8 cellular contexts compared by ENCODE assay signal in genomic region chr13:44470623-44471562, GRCh38.
DNase-seq lines count a peak whose midpoint lies in the region; ATAC-seq and TF ChIP-seq lines count a peak whose summit lies in the region.

No MANE protein-coding gene starts in this region.

- H3K27ac ChIP-seq in HEK293 (ENCODE audit: extremely low read depth, low read depth, low read length) (no peak overlapping the region), SK-N-SH (ENCODE audit: low read depth in 2 of 2, low read length in 1 of 2) (peak overlapping the region; percentile 18 to 84), vagina (no peak overlapping the region)

- TF ChIP-seq EP300 in SK-N-SH (IDR thresholded peaks at IDR 0.05; ENCODE audit: borderline replicate concordance in 1 of 2, low read depth in 1 of 2, low read length in 1 of 2), result no peak

- H3K4me3 ChIP-seq in HEK293 (ENCODE audit: low read depth, low read length) (no peak overlapping the region), SK-N-SH (ENCODE audit: low read depth in 2 of 2, low read length in 1 of 2) (no peak overlapping the region; a peak in 2 of 4 replicates), vagina (no peak overlapping the region)

- no peak for TF ChIP-seq POLR2A in vagina (IDR thresholded peaks at IDR 0.05)

- TF ChIP-seq RAD21 in SK-N-SH (IDR thresholded peaks at IDR 0.05; ENCODE audit: low read length), result peak; percentile 76

- DNase-seq in ACHN (peak; percentile 54), SK-N-SH (no peak), glomerular endothelial cell (ENCODE audit: extremely low read depth, low read depth, low spot score) (peak; percentile 20), vagina (ENCODE audit: extremely low spot score in 2 of 2) (no peak), COLO668 (lab: John Stamatoyannopoulos, UW; ENCODE audit: unreplicated experiment) (no peak), GM20000 (ENCODE audit: low spot score) (no peak)

- H3K9me3 ChIP-seq in HEK293 (ENCODE audit: control insufficient read depth, insufficient read depth, low read depth, low read length) (no peaks in the 10 kb centered on the region), SK-N-SH (no peaks in the 10 kb centered on the region), vagina (no peaks in the 10 kb centered on the region)

- no peak for ATAC-seq in GM21526 (IDR thresholded peaks at IDR 0.05; ENCODE audit: low FRiP score, unreplicated experiment)

- in situ Hi-C loops in ACHN (cut with HindIII; ENCODE audit: low pct_ligation_motif_present, low pct_unique_long_range_greater_than_20kb, low sequenced_read_pairs), result loop anchor here (25.0 kb wide), 1 partner anchor 559 kb away; no protein-coding TSS in a partner anchor

- peak overlapping the region; percentile 44; the same call in 1 of the 2 replicates for H3K9ac ChIP-seq in SK-N-SH

- peak overlapping the region; percentile 43 for H3K4me2 ChIP-seq in SK-N-SH

- H3K4me1 ChIP-seq in HEK293 (ENCODE audit: control insufficient read depth, insufficient read depth, low read length) (peaks cover 9% of the 10 kb centered on the region), SK-N-SH (ENCODE audit: control insufficient read depth in 1 of 2, insufficient read depth in 2 of 2, low read depth in 1 of 2, low read length in 1 of 2) (peaks cover 10 to 41% of the 10 kb centered on the region in 2 experiments; a peak in 3 of 4 replicates), vagina (peaks cover 9% of the 10 kb centered on the region)

- H3K79me2 ChIP-seq in SK-N-SH (ENCODE audit: insufficient read depth), result peaks cover 75% of the 10 kb centered on the region

- CTCF ChIA-PET in HEK293 (lab: Yijun Ruan, JAX), result interaction anchor here (0.6 to 3.5 kb wide), 13 partner anchors 11 to 948 kb away, joined by 3 to 20 read pairs (median 3); no protein-coding TSS in a partner anchor
- CTCF ChIA-PET in SK-N-SH (lab: Yijun Ruan, JAX), result interaction anchor here (0.5 to 6.5 kb wide), 22 partner anchors 8 to 579 kb away, joined by 3 to 47 read pairs (median 4); no protein-coding TSS in a partner anchor

- H3F3A ChIP-seq in SK-N-SH (replicated peaks; ENCODE audit: insufficient read depth), result peaks cover 31% of the 10 kb centered on the region

- H4K20me1 ChIP-seq in SK-N-SH (ENCODE audit: insufficient read depth), result peaks cover 13% of the 10 kb centered on the region; the same call in 1 of the 2 replicates

- POLR2A ChIA-PET in HEK293 (lab: Yijun Ruan, JAX) (interaction anchor here (1.3 kb wide), 1 partner anchor 34 kb away, joined by 4 read pairs; no protein-coding TSS in a partner anchor), SK-N-SH (lab: Yijun Ruan, JAX) (no interaction called here)

- no peaks in the 10 kb centered on the region for H3K9me2 ChIP-seq in SK-N-SH

- intact Hi-C loops in vagina (cut with DNase I), result no loop called here

- H3K36me3 ChIP-seq in HEK293 (ENCODE audit: control insufficient read depth in 2 of 2, insufficient read depth in 1 of 2, low read length in 2 of 2), result no peaks in the 10 kb centered on the region
- no peaks in the 10 kb centered on the region for H3K36me3 ChIP-seq in SK-N-SH (replicated peaks in 1 of 2; ENCODE audit: control insufficient read depth in 1 of 2, insufficient read depth in 2 of 2, low read length in 1 of 2)
- no peaks in the 10 kb centered on the region for H3K36me3 ChIP-seq in vagina

- H3K27me3 ChIP-seq in SK-N-SH (ENCODE audit: insufficient read depth), result no peaks in the 10 kb centered on the region
- no peaks in the 10 kb centered on the region for H3K27me3 ChIP-seq in vagina

- H2AFZ ChIP-seq in SK-N-SH (ENCODE audit: low read depth), result no peak overlapping the region

- TF ChIP-seq CTCF in HEK293 (tag by site-specific recombination; IDR thresholded peaks at IDR 0.05) (no peak), SK-N-SH (IDR thresholded peaks at IDR 0.05) (peak; percentile 61), vagina (IDR thresholded peaks at IDR 0.05) (peak in 2 of 3 experiments; percentile 35 to 51), GM20000 (IDR thresholded peaks at IDR 0.05; ENCODE audit: extremely low read depth, missing control alignments) (no peak)

- 32% methylated on average over 4 of the region's 4 CpGs for WGBS in SK-N-SH (ENCODE audit: low lambda C conversion rate)

TF ChIP-seq in HEK293, 187 proteins besides CTCF, POLR2A, EP300 and RAD21:
- TF ChIP-seq REST (tag by site-specific recombination; IDR thresholded peaks at IDR 0.05) (no peak), KLF10 (tag by site-specific recombination; IDR thresholded peaks at IDR 0.05) (0 out of 2 replicates have a peak, but pooled peaks have one; percentile 15), ZNF654 (tag by site-specific recombination; IDR thresholded peaks at IDR 0.05; ENCODE audit: low read depth) (peak; percentile 58)

TF ChIP-seq in SK-N-SH, 30 proteins besides CTCF, POLR2A, EP300 and RAD21:
- TF ChIP-seq GATA2 (CRISPR knock-in tag; IDR thresholded peaks at IDR 0.05) (no peak), SMC3 (IDR thresholded peaks at IDR 0.05; ENCODE audit: low read depth, low read length) (peak; percentile 28; the same call in 1 of the 2 replicates), EZH2phosphoT487 (IDR thresholded peaks at IDR 0.05; ENCODE audit: borderline replicate concordance, low read depth) (no peak), FOSL2 (IDR thresholded peaks at IDR 0.05; ENCODE audit: borderline replicate concordance, low read depth) (no peak), MXI1 (IDR thresholded peaks at IDR 0.05; ENCODE audit: low read depth, low read length) (no peak), USF2 (IDR thresholded peaks at IDR 0.05; ENCODE audit: borderline replicate concordance, low read depth, low read length) (no peak), POLR2AphosphoS5 (IDR thresholded peaks at IDR 0.05; ENCODE audit: low read depth, low read length) (no peak), RFX5 (IDR thresholded peaks at IDR 0.05; ENCODE audit: low read length) (no peak)

Comparison
In these comparisons a context has a peak if more than half of its experiments do, and no peak if none do; other contexts are left out.
1. DNase-seq: peak in ACHN (single experiment) and glomerular endothelial cell (single experiment); none in SK-N-SH (single experiment), vagina (0 of 2), COLO668 (single experiment) and GM20000 (single experiment).
2. H3K27ac ChIP-seq: peak in SK-N-SH (2 of 2); none in HEK293 (single experiment) and vagina (single experiment).
3. CTCF ChIP-seq: peak in SK-N-SH (single experiment) and vagina (2 of 3); none in HEK293 (single experiment) and GM20000 (single experiment).